ENCODE assay signal across 10 cellular contexts in the genomic region with DNA sequence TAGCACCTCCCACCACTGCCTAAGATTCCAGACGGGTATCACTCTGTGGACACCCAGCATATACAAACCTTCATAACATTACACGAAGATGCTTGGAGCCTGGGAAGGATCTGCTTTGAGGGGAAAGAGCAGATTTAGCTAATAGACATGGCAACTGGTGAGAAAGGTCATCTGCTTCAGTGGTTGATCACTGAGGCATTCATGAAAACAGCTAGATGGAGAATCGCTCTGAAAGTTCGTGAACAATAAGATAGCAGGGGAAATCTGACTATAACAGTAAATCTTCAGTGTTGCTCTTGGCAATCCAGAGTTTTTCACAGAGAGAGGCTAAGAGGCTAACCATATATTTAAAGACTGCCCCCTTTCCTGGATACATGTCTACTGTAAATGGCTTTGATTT.
A peak's percentile ranks its signal among the peaks of the same experiment; 100 is the strongest.
DNase-seq lines count a peak whose midpoint lies in the region; ATAC-seq and TF ChIP-seq lines count a peak whose summit lies in the region.
"Had no signal": no experiment of that assay in that cellular context is flagged by ENCODE, and none has a peak within 500 bp of the region (broad histone marks: within the 10 kb centered on the region; RNA-seq: fewer than 3 reads in every experiment).

No MANE protein-coding gene starts in this region.

- in situ Hi-C loops in KBM-7 (cut with MboI; ENCODE audit: low pct_unique_long_range_greater_than_20kb, low sequenced_read_pairs) = no loop called here

- H3K36me3 Mint-ChIP-seq in CD4-positive, alpha-beta T cell (ENCODE audit: low read depth) = peaks cover 4% of the 10 kb centered on the region
- H3K36me3 Mint-ChIP-seq in T-cell = peaks cover 19% of the 10 kb centered on the region

- peaks cover 38% of the 10 kb centered on the region for H3K4me1 Mint-ChIP-seq in CD4-positive, alpha-beta T cell (ENCODE audit: low read depth)
- H3K4me1 Mint-ChIP-seq in T-cell = peaks cover 28 to 43% (median 42%) of the 10 kb centered on the region in 3 donors

- DNase-seq in CD4-positive, alpha-beta T cell = no peak
- DNase-seq in T-cell (no peak), NCI-H1417 (lab: John Stamatoyannopoulos, UW) (no peak), foreskin melanocyte (no peak), KBM-7 (no peak)
- no peak for DNase-seq in stimulated activated CD4-positive, alpha-beta T cell treated with anti-CD3 and anti-CD28 coated beads, Interleukin-4, amount 100 ng/mL, for 4 hours
- DNase-seq: gastrocnemius medialis, PC-9 had no signal

- H3K4me3 Mint-ChIP-seq in CD4-positive, alpha-beta T cell = peak overlapping the region; percentile 31
- H3K4me3 Mint-ChIP-seq in T-cell = peak overlapping the region; percentile 21 to 49 (median 46)

- H3K27ac ChIP-seq in CD4-positive, alpha-beta T cell (ENCODE audit: low read depth, low read length) = no peak overlapping the region
- H3K27ac ChIP-seq: gastrocnemius medialis, PC-9 had no signal

- no peaks in the 10 kb centered on the region for H3K27me3 ChIP-seq in CD4-positive, alpha-beta T cell (ENCODE audit: control insufficient read depth, insufficient read depth, low read length)
- H3K27me3 ChIP-seq: gastrocnemius medialis had no signal

- POLR2A ChIA-PET in CD4-positive, alpha-beta T cell (lab: Charles Lee) = interaction anchor here (0.9 to 1.2 kb wide), 5 partner anchors 12 to 361 kb away, joined by 3 to 4 read pairs (median 4); a partner anchor contains a TSS
- POLR2A ChIA-PET in T-cell (lab: Charles Lee) = no interaction called here

- intact Hi-C loops in CD4-positive, alpha-beta T cell (cut with DNase I, micrococcal nuclease) = no loop called here

- no peak for TF ChIP-seq CTCF in CD4-positive, alpha-beta T cell (IDR thresholded peaks at IDR 0.05)

- no peak for ATAC-seq in CD4-positive, alpha-beta T cell (ENCODE audit: poor library complexity)
- ATAC-seq in GM19328 (IDR thresholded peaks at IDR 0.05; ENCODE audit: unreplicated experiment) = peak; percentile 32
- ATAC-seq in HG02938 (IDR thresholded peaks at IDR 0.05; ENCODE audit: unreplicated experiment) = peak; percentile 31
- ATAC-seq in T-cell (replicated peaks in 1 of 4) = no peak
- ATAC-seq: gastrocnemius medialis had no signal

- CTCF ChIA-PET in CD4-positive, alpha-beta T cell (lab: Charles Lee) = no interaction called here
- CTCF ChIA-PET in T-cell (lab: Charles Lee) = interaction anchor here in 1 of 2 donors (0.8 to 1.2 kb wide), 3 partner anchors 13 to 35 kb away, joined by 3 read pairs; no protein-coding TSS in a partner anchor

- H3K9me3 Mint-ChIP-seq in CD4-positive, alpha-beta T cell = no peaks in the 10 kb centered on the region
- no peaks in the 10 kb centered on the region for H3K9me3 Mint-ChIP-seq in T-cell

- H3K27me3 Mint-ChIP-seq in CD4-positive, alpha-beta T cell = no peaks in the 10 kb centered on the region
- no peaks in the 10 kb centered on the region for H3K27me3 Mint-ChIP-seq in T-cell

- H3K27ac Mint-ChIP-seq in CD4-positive, alpha-beta T cell = peak overlapping the region; percentile 73
- peak overlapping the region; percentile 70 to 88 for H3K27ac Mint-ChIP-seq in T-cell

- no peaks in the 10 kb centered on the region for H3K9me3 ChIP-seq in CD4-positive, alpha-beta T cell (ENCODE audit: control insufficient read depth, low read length)
- H3K9me3 ChIP-seq: gastrocnemius medialis had no signal

Comparison
In these comparisons a context has a peak if more than half of its experiments do, and no peak if none do; other contexts are left out.
1. ATAC-seq: peak in GM19328 (single experiment) and HG02938 (single experiment); none in CD4-positive, alpha-beta T cell (single experiment) and T-cell (0 of 4).